Comparison of ENCODE assay signal across 20 cellular contexts in the genomic region with DNA sequence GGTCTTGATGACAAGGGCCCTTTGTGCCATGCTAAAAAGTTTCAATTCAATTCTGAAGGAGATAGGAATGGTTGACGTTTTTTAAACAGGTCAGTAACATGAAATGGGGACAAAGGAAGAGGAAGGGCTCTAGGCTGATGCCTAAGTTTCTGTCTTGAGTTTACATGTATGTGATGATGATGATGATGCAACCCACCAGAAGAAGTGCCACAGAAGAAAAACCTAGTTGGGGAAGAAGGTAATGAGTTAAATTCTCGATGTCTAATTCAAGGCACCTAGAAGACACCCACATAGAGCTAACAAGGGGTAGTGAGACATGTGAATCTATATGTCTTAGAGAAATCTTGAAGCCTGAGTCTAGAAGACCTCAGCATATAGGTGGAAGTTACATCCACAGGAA. TPM values are rescaled to one million over a fixed set of nuclear protein-coding genes. Genes with fewer than 3 reads are reported as not detected.
DNase-seq lines count a peak whose midpoint lies in the region; ATAC-seq and TF ChIP-seq lines count a peak whose summit lies in the region.
"Had no signal": no experiment of that assay in that cellular context is flagged by ENCODE, and none has a peak within 500 bp of the region (broad histone marks: within the 10 kb centered on the region; RNA-seq: fewer than 3 reads in every experiment).

No MANE protein-coding gene starts in this region.

- H3K4me2 ChIP-seq in IMR-90 (ENCODE audit: low read depth, low read length) (no peak overlapping the region), OCI-LY7 (ENCODE audit: low read length) (peak overlapping the region; percentile 68)

- peaks cover 1 to 3% (median 2%) of the 10 kb centered on the region in 3 donors for H3K27me3 Mint-ChIP-seq in immature natural killer cell (ENCODE audit: low read depth in 3 of 3)

- H3K27ac ChIP-seq in IMR-90 (ENCODE audit: insufficient read depth, low read length): no peak overlapping the region
- peak overlapping the region; percentile 89 for H3K27ac ChIP-seq in OCI-LY7 (ENCODE audit: low read depth, low read length, poor library complexity, severe bottlenecking)
- peak overlapping the region in 48 of 59 donors; percentile 38 to 95 (median 78) for H3K27ac ChIP-seq in dorsolateral prefrontal cortex
- peak overlapping the region; percentile 90 for H3K27ac ChIP-seq in temporal lobe (ENCODE audit: low read depth, low read length)
- H3K27ac ChIP-seq: HL-60, RWPE1 had no signal

- peak overlapping the region in 1 of 6 donors; percentile 10 for H3K27ac Mint-ChIP-seq in immature natural killer cell
- H3K27ac Mint-ChIP-seq: HFFc6 had no signal

- H3K4me3 ChIP-seq in IMR-90 (ENCODE audit: insufficient read depth, low read depth, low read length): no peak overlapping the region
- peak overlapping the region; percentile 37 for H3K4me3 ChIP-seq in OCI-LY7 (ENCODE audit: low read depth, low read length, poor library complexity, severe bottlenecking)
- H3K4me3 ChIP-seq in dorsolateral prefrontal cortex: no peak overlapping the region

- no peaks in the 10 kb centered on the region for H3K4me1 ChIP-seq in IMR-90 (ENCODE audit: control insufficient read depth, insufficient read depth, low read length)
- H3K4me1 ChIP-seq in OCI-LY7 (ENCODE audit: insufficient read depth, low read length, poor library complexity, severe bottlenecking): peaks cover 96% of the 10 kb centered on the region

- H3K27me3 ChIP-seq in IMR-90 (ENCODE audit: control insufficient read depth, insufficient read depth, low read length) (peaks cover 8% of the 10 kb centered on the region), dorsolateral prefrontal cortex (no peaks in the 10 kb centered on the region)

- TF ChIP-seq POLR2A in IMR-90 (IDR thresholded peaks at IDR 0.05; ENCODE audit: low read depth, low read length): no peak

- no peak overlapping the region for H3K14ac ChIP-seq in IMR-90 (replicated peaks; ENCODE audit: low read depth, low read length)

- H4K91ac ChIP-seq in IMR-90 (ENCODE audit: insufficient read depth, low read depth, low read length): no peak overlapping the region

- BruUV-seq in IMR-90 (replicated peaks; lab: Mats Ljungman, UMichigan) (no TSS peak), OCI-LY7 (replicated peaks; lab: Mats Ljungman, UMichigan) (no TSS peak)

- H4K8ac ChIP-seq in IMR-90 (ENCODE audit: low read depth in 2 of 2, low read length in 2 of 2): no peak overlapping the region

- 0 out of 2 replicates have a peak, but pooled peaks cover 3% of the 10 kb centered on the region for H3K9me1 ChIP-seq in IMR-90 (ENCODE audit: insufficient read depth, low read length)

- no peak overlapping the region for H3K18ac ChIP-seq in IMR-90 (ENCODE audit: low read depth, low read length)

- H2BK120ac ChIP-seq in IMR-90 (ENCODE audit: low read depth, low read length): no peak overlapping the region

- POLR2A ChIA-PET in IMR-90 (lab: Charles Lee; ENCODE audit: unreplicated experiment) (no interaction called here), OCI-LY7 (lab: Charles Lee) (interaction anchor here (0.6 to 1.4 kb wide), 6 partner anchors 9 to 355 kb away, joined by 3 to 4 read pairs (median 3); no protein-coding TSS in a partner anchor)

- no peak for TF ChIP-seq CTCF in IMR-90 (conservative IDR thresholded peaks at IDR 0.05; ENCODE audit: low read depth, low read length)
- TF ChIP-seq CTCF in OCI-LY7 (conservative IDR thresholded peaks at IDR 0.05; ENCODE audit: low read length): no peak
- TF ChIP-seq CTCF in dorsolateral prefrontal cortex (IDR thresholded peaks at IDR 0.05 in 54 of 56, conservative IDR thresholded peaks at IDR 0.05 in 2 of 56; ENCODE audit: low read depth in 1 of 56, partially characterized antibody in 56 of 56): no peak

- H3K79me1 ChIP-seq in IMR-90 (ENCODE audit: low read depth in 1 of 2, low read length in 2 of 2): no peaks in the 10 kb centered on the region

- H3K4me1 Mint-ChIP-seq in immature natural killer cell: peaks cover 22 to 28% of the 10 kb centered on the region in 2 donors

- H3K4me3 Mint-ChIP-seq in immature natural killer cell: no peak overlapping the region
- H3K4me3 Mint-ChIP-seq: HFFc6 had no signal

- no peak overlapping the region for H3K56ac ChIP-seq in IMR-90 (ENCODE audit: extremely low read depth, insufficient read depth, low read length)

- no peak overlapping the region for H2AK5ac ChIP-seq in IMR-90 (ENCODE audit: low read depth, low read length)

- CTCF ChIA-PET in IMR-90 (lab: Yijun Ruan, JAX) (no interaction called here), OCI-LY7 (lab: Charles Lee; ENCODE audit: unreplicated experiment) (no interaction called here)

- no peak overlapping the region for H3K23ac ChIP-seq in IMR-90 (ENCODE audit: low read depth, low read length)

- intact Hi-C loops in IMR-90 (cut with micrococcal nuclease): loop anchor here (5.0 kb wide), 1 partner anchor 46 kb away; no protein-coding TSS in a partner anchor
- intact Hi-C loops in OCI-LY7 (cut with micrococcal nuclease; ENCODE audit: unreplicated experiment): loop anchor here (2.0 to 5.0 kb wide), 2 partner anchors 90 to 96 kb away; no protein-coding TSS in a partner anchor
- intact Hi-C loops in dorsolateral prefrontal cortex (cut with DNase I): no loop called here

- DNase-seq in IMR-90: no peak
- DNase-seq in OCI-LY7 (ENCODE audit: low spot score): no peak
- DNase-seq in dorsolateral prefrontal cortex: no peak
- no peak for DNase-seq in central memory CD4-positive, alpha-beta T cell
- DNase-seq in SIG-M5 treated with dmso at 0.1 percent for 504 hours (lab: John Stamatoyannopoulos, UW; ENCODE audit: unreplicated experiment): no peak
- DNase-seq in immature natural killer cell: no peak
- DNase-seq: AML-193, DND-41, H7, HFFc6, MV-4-11, NCI-H187, NCI-H2227 treated with DMSO at 0.1 percent for 48 hours, NCI-H510A treated with DMSO at 0.1 percent for 48 hours, NCI-H774, SIG-M5 had no signal

- dilution Hi-C loops in IMR-90 (cut with HindIII; ENCODE audit: low sequenced_read_pairs, unreplicated experiment): no loop called here

- no peak overlapping the region for H2BK20ac ChIP-seq in IMR-90 (ENCODE audit: low read depth, low read length)

- no peak overlapping the region for H2BK15ac ChIP-seq in IMR-90 (ENCODE audit: low read depth, low read length)

- H3K9me3 Mint-ChIP-seq in immature natural killer cell: no peaks in the 10 kb centered on the region
- H3K9me3 Mint-ChIP-seq: HFFc6, IgD-negative memory B cell had no signal

- no peak overlapping the region for H2AFZ ChIP-seq in IMR-90 (replicated peaks; ENCODE audit: low read length, poor library complexity)
- peak overlapping the region; percentile 26; the same call in 1 of the 2 replicates for H2AFZ ChIP-seq in OCI-LY7 (ENCODE audit: low read length)

- H2BK5ac ChIP-seq in IMR-90 (ENCODE audit: low read depth, low read length, poor library complexity, severe bottlenecking): no peak overlapping the region

- in situ Hi-C loops in IMR-90 (cut with MboI; ENCODE audit: low sequenced_read_pairs): no loop called here

- no peaks in the 10 kb centered on the region for H3K36me3 Mint-ChIP-seq in immature natural killer cell
- H3K36me3 Mint-ChIP-seq: IgD-negative memory B cell had no signal

- no peaks in the 10 kb centered on the region for H3K9me2 ChIP-seq in OCI-LY7 (ENCODE audit: insufficient read depth, low read length)

- H3K36me3 ChIP-seq in IMR-90 (ENCODE audit: control insufficient read depth, insufficient read depth, low read length) (no peaks in the 10 kb centered on the region), OCI-LY7 (ENCODE audit: insufficient read depth, low read length) (no peaks in the 10 kb centered on the region)

- H3K4ac ChIP-seq in IMR-90 (ENCODE audit: low read depth, low read length): no peak overlapping the region

- H4K20me1 ChIP-seq in IMR-90 (ENCODE audit: insufficient read depth, low read length) (no peaks in the 10 kb centered on the region), OCI-LY7 (ENCODE audit: insufficient read depth, low read length) (no peaks in the 10 kb centered on the region)

- H3K79me2 ChIP-seq in OCI-LY7 (ENCODE audit: insufficient read depth, low read depth, low read length): no peaks in the 10 kb centered on the region

- H3K9ac ChIP-seq in IMR-90 (ENCODE audit: low read depth, low read length): no peak overlapping the region

- H2AK9ac ChIP-seq in IMR-90 (replicated peaks; ENCODE audit: low read depth, low read length, poor library complexity): no peak overlapping the region

- WGBS in IMR-90 (ENCODE audit: extremely low coverage in 2 of 2, insufficient read length in 1 of 2), 2 experiments: no CpG with 5 or more reads among the region's 2 CpGs

- no peak overlapping the region for H4K5ac ChIP-seq in IMR-90 (ENCODE audit: low read depth, low read length)

- no peaks in the 10 kb centered on the region for H3K9me3 ChIP-seq in IMR-90 (ENCODE audit: control insufficient read depth, insufficient read depth, low read length)
- H3K9me3 ChIP-seq in OCI-LY7 (ENCODE audit: low read length): no peaks in the 10 kb centered on the region

- no peak for ATAC-seq in IMR-90 (ENCODE audit: low read depth)

- no peak for TF ChIP-seq RAD21 in IMR-90 (IDR thresholded peaks at IDR 0.05; ENCODE audit: low read length)

TF ChIP-seq in IMR-90, 13 proteins besides CTCF, POLR2A, EP300 and RAD21:
- TF ChIP-seq CEBPB (IDR thresholded peaks at IDR 0.05; ENCODE audit: low read depth, low read length): peak; percentile 37; the same call in 1 of the 2 replicates
- TF ChIP-seq NFE2L2 (IDR thresholded peaks at IDR 0.05; ENCODE audit: low read depth, low read length): no peak

RNA-seq across cellular contexts. Expression of gene ATP1A1, which starts 44.4 kb away (rescaled TPM):
- total RNA-seq in IMR-90 (2012; rRNA removed) (107 and 116 TPM in 2 replicates), OCI-LY7 (2022) (183 and 186 TPM in 2 replicates), dorsolateral prefrontal cortex (100 to 1,000 TPM; 225 to 944 (median 658) TPM), temporal lobe (98.8 TPM)
- polyA plus RNA-seq in IMR-90 (2012; rRNA removed) (124 and 125 TPM in 2 replicates), immature natural killer cell (10 to 100 TPM; 21.5 to 38.7 (median 24.2) TPM)
- polyA plus RNA-seq in IMR-90 (2012; cell fraction: cytosol; rRNA removed): 80.5 and 128 TPM in 2 replicates
- polyA plus RNA-seq in IMR-90 (2012; cell fraction: nucleus; rRNA removed; ENCODE audit: low replicate concordance): 50.7 and 113 TPM in 2 replicates
- 66.8 and 74.4 TPM in 2 replicates for total RNA-seq in OCI-LY7 (2014; rRNA removed; shearing (Covaris generic))

Comparison
In these comparisons a context has a peak if more than half of its experiments do, and no peak if none do; other contexts are left out.
1. intact Hi-C loops: an anchor here in IMR-90 (5.0 kb wide) and OCI-LY7 (2.0 to 5.0 kb wide); none called in dorsolateral prefrontal cortex.